Comparison of ENCODE assay signal across 17 cellular contexts in the genomic region with DNA sequence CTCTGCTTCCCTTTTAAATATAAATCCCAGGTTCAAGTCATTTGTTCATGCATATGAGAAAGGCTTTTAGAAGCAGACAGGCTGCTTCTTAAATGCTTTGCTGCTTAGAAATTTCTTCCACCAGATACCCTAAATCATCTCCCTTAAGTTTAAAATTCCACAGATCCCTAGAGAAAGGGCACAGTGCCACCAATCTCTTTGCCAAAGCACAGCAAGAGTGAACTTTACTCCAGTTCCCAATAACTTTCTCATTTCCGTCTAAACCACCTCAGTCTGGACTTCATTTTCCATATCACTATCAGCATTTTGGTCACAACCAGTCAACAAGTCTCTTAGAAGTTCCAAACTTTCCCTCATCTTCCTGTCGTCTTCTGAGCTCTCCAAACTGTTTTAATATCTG.
DNase-seq lines count a peak whose midpoint lies in the region; ATAC-seq and TF ChIP-seq lines count a peak whose summit lies in the region.
"Had no signal": no experiment of that assay in that cellular context is flagged by ENCODE, and none has a peak within 500 bp of the region (broad histone marks: within the 10 kb centered on the region; RNA-seq: fewer than 3 reads in every experiment).

No MANE protein-coding gene starts in this region.

- BruUV-seq in Calu3 (replicated peaks; lab: Mats Ljungman, UMichigan), result no TSS peak

- H3K27me3 ChIP-seq in GM23338 (ENCODE audit: insufficient read depth), result no peaks in the 10 kb centered on the region
- H3K27me3 ChIP-seq in osteoblast (ENCODE audit: insufficient read depth, low read length), result no peaks in the 10 kb centered on the region
- H3K27me3 ChIP-seq in gastrocnemius medialis, result no peaks in the 10 kb centered on the region

- H3K27ac ChIP-seq in GM23338 (ENCODE audit: low read depth), result no peak overlapping the region
- H3K27ac ChIP-seq in osteoblast (ENCODE audit: low read depth, low read length), result no peak overlapping the region
- H3K27ac ChIP-seq in gastrocnemius medialis, result no peak overlapping the region
- H3K27ac ChIP-seq: PC-9, RWPE1 had no signal

- no peak overlapping the region for H3K27ac Mint-ChIP-seq in GM23338
- H3K27ac Mint-ChIP-seq in Calu3 (ENCODE audit: unreplicated experiment), result no peak overlapping the region
- H3K27ac Mint-ChIP-seq: CD14-positive monocyte had no signal

- DNase-seq in GM23338 (ENCODE audit: low spot score) (no peak), astrocyte of the hippocampus (ENCODE audit: low read depth, low spot score) (peak; percentile 24), fibroblast of peridontal ligament (ENCODE audit: extremely low read depth) (peak; percentile 72), osteoblast (ENCODE audit: insufficient read length, low spot score, missing footprints) (no peak), gastrocnemius medialis (no peak), Calu3 (no peak)
- no peak for DNase-seq in stimulated activated CD4-positive, alpha-beta T cell treated with anti-CD3 and anti-CD28 coated beads, Interleukin-12 subunit alpha, Interleukin-12 subunit beta, amount 100 ng/mL, for 4 hours
- DNase-seq: AML-193, GDM1, NCI-H1092 treated with DMSO at 0.1 percent for 48 hours, NCI-H187, NCI-H2227 treated with DMSO at 0.1 percent for 48 hours, NCI-H510A treated with DMSO at 0.1 percent for 48 hours, PC-9, SIG-M5 had no signal

- H2AFZ ChIP-seq in GM23338 (peak overlapping the region; percentile 79), osteoblast (ENCODE audit: low read length) (peak overlapping the region; percentile 25)
- H2AFZ ChIP-seq: PC-9 had no signal

- intact Hi-C loops in gastrocnemius medialis (cut with DNase I; ENCODE audit: low total_unique reads), result no loop called here
- intact Hi-C loops in Calu3 (cut with micrococcal nuclease; ENCODE audit: unreplicated experiment), result no loop called here

- H3K79me2 ChIP-seq in GM23338 (replicated peaks; ENCODE audit: insufficient read depth), result no peaks in the 10 kb centered on the region
- H3K79me2 ChIP-seq in osteoblast (ENCODE audit: insufficient read depth, low read length), result no peaks in the 10 kb centered on the region

- no peaks in the 10 kb centered on the region for H3K36me3 Mint-ChIP-seq in GM23338 (ENCODE audit: low read depth)
- no peaks in the 10 kb centered on the region for H3K36me3 Mint-ChIP-seq in Calu3 (ENCODE audit: insufficient read depth, unreplicated experiment)
- H3K36me3 Mint-ChIP-seq: CD14-positive monocyte had no signal

- H3K4me2 ChIP-seq in GM23338 (no peak overlapping the region), osteoblast (ENCODE audit: insufficient read depth, low read length) (no peak overlapping the region)
- H3K4me2 ChIP-seq: PC-9 had no signal

- no peaks in the 10 kb centered on the region for H3F3A ChIP-seq in GM23338 (replicated peaks; ENCODE audit: low read depth)

- no peak overlapping the region for H3K4me3 ChIP-seq in GM23338
- H3K4me3 ChIP-seq in osteoblast (ENCODE audit: insufficient read depth, low read length), result no peak overlapping the region
- H3K4me3 ChIP-seq in gastrocnemius medialis, result no peak overlapping the region
- H3K4me3 ChIP-seq: PC-9 had no signal

- TF ChIP-seq CTCF in GM23338 (conservative IDR thresholded peaks at IDR 0.05; ENCODE audit: low read depth in 2 of 2), result peak in 1 of 2 experiments; percentile 16; a peak in 1 of 4 replicates
- no peak for TF ChIP-seq CTCF in osteoblast (IDR thresholded peaks at IDR 0.05; ENCODE audit: extremely low read depth, low read depth, low read length)
- no peak for TF ChIP-seq CTCF in gastrocnemius medialis (IDR thresholded peaks at IDR 0.05 in 4 of 5, conservative IDR thresholded peaks at IDR 0.05 in 1 of 5)
- TF ChIP-seq CTCF in Calu3 (IDR thresholded peaks at IDR 0.05; ENCODE audit: unreplicated experiment), result no peak

- H3K9me3 Mint-ChIP-seq in GM23338, result peaks cover 2% of the 10 kb centered on the region; the same call in 1 of the 3 replicates
- H3K9me3 Mint-ChIP-seq in Calu3 (ENCODE audit: low read depth, unreplicated experiment), result no peaks in the 10 kb centered on the region

- no peaks in the 10 kb centered on the region; the same call in 1 of the 2 replicates for H3K4me1 ChIP-seq in GM23338 (ENCODE audit: insufficient read depth)
- H3K4me1 ChIP-seq in osteoblast (ENCODE audit: insufficient read depth, low read length), result no peaks in the 10 kb centered on the region
- H3K4me1 ChIP-seq in gastrocnemius medialis, result no peaks in the 10 kb centered on the region

- H3K4me3 Mint-ChIP-seq in GM23338, result no peak overlapping the region
- H3K4me3 Mint-ChIP-seq in Calu3 (ENCODE audit: low read depth, unreplicated experiment), result no peak overlapping the region
- H3K4me3 Mint-ChIP-seq: CD14-positive monocyte had no signal

- H3K4me1 Mint-ChIP-seq in GM23338 (peaks cover 5% of the 10 kb centered on the region), Calu3 (ENCODE audit: low read depth, unreplicated experiment) (no peaks in the 10 kb centered on the region)
- H3K4me1 Mint-ChIP-seq: CD14-positive monocyte had no signal

- H4K20me1 ChIP-seq in GM23338 (replicated peaks; ENCODE audit: insufficient read depth) (no peaks in the 10 kb centered on the region), osteoblast (ENCODE audit: insufficient read depth, low read length) (no peaks in the 10 kb centered on the region)

- H3K9me3 ChIP-seq in osteoblast (ENCODE audit: low read depth, low read length) (no peaks in the 10 kb centered on the region), gastrocnemius medialis (no peaks in the 10 kb centered on the region)

- in situ Hi-C loops in gastrocnemius medialis (cut with MboI; ENCODE audit: low sequenced_read_pairs in 4 of 4), result no loop called here

- no peaks in the 10 kb centered on the region for H3K9me2 ChIP-seq in GM23338 (ENCODE audit: insufficient read depth)

- ATAC-seq in GM23338 (no peak), gastrocnemius medialis (no peak)

- no peak for TF ChIP-seq POLR2A in gastrocnemius medialis (IDR thresholded peaks at IDR 0.05)

- CTCF ChIA-PET in Calu3 (lab: Charles Lee), result no interaction called here

- no peaks in the 10 kb centered on the region for H3K27me3 Mint-ChIP-seq in GM23338 (ENCODE audit: insufficient read depth, low read depth, poor library complexity)
- no peaks in the 10 kb centered on the region for H3K27me3 Mint-ChIP-seq in Calu3 (ENCODE audit: unreplicated experiment)

- H3K36me3 ChIP-seq in GM23338 (ENCODE audit: insufficient read depth) (no peaks in the 10 kb centered on the region), osteoblast (ENCODE audit: insufficient read depth, low read length) (no peaks in the 10 kb centered on the region), gastrocnemius medialis (no peaks in the 10 kb centered on the region)

TF ChIP-seq in GM23338, 12 proteins besides CTCF, POLR2A, EP300 and RAD21 (continues in another document):
- TF ChIP-seq EZH2phosphoT487 (IDR thresholded peaks at IDR 0.05; ENCODE audit: unreplicated experiment), result no peak
- no peak for TF ChIP-seq STAT1 (IDR thresholded peaks at IDR 0.05; ENCODE audit: unreplicated experiment)

Comparison
In these comparisons a context has a peak if more than half of its experiments do, and no peak if none do; other contexts are left out.
1. DNase-seq: peak in astrocyte of the hippocampus (single experiment) and fibroblast of peridontal ligament (single experiment); none in GM23338 (single experiment), osteoblast (single experiment), gastrocnemius medialis (0 of 2), stimulated activated CD4-positive, alpha-beta T cell treated with anti-CD3 and anti-CD28 coated beads, Interleukin-12 subunit alpha, Interleukin-12 subunit beta, amount 100 ng/mL, for 4 hours (single experiment) and Calu3 (single experiment).